ENCODE assay signal across 1 cellular context in the genomic region with DNA sequence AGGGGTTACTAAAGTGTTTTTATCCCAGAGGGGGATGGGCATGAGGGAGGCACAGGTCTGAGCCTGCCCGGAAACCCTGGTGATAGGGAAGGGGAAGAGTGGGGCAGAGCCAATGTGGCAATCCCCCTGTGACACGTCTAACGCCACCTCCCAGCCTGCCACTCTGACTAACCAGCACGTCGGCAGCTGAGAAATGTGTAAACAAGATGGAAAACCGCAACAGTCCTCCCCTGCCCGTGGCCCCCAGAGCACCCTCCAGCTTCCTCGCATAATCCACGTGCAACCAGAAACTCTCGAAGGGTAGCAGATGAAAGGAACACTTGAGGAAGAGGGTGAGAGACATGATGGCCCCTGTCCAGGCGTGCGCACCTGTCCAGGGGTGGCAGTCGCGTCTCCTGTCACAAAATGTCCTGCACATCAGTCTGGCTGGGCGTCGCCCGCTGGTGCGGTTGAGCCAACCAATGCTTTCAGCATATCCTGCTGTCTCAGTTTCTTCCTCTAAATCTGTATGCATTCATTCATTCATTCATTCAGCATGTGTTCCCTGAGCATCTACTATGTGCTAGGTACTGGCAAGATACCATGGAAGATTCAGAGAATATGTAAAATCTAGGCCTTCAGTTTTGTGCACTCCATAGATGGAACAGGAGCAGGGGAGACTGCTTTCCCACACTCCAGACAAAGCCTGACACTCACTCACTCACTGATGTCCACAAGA.
TF ChIP-seq lines count a peak whose summit lies in the region.

No MANE protein-coding gene starts in this region.

TF ChIP-seq in H1, 55 proteins besides CTCF, POLR2A, EP300 and RAD21:
- TF ChIP-seq, protein P1, sequence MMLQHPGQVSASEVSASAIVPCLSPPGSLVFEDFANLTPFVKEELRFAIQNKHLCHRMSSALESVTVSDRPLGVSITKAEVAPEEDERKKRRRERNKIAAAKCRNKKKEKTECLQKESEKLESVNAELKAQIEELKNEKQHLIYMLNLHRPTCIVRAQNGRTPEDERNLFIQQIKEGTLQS (IDR thresholded peaks at IDR 0.05; ENCODE audit: insufficient read depth, low read depth, low read length) = no peak
- no peak for TF ChIP-seq POU5F1 (IDR thresholded peaks at IDR 0.05; ENCODE audit: low read depth, low read length)
- TF ChIP-seq SRF (IDR thresholded peaks at IDR 0.05; ENCODE audit: low read depth, low read length) = no peak
- TF ChIP-seq, protein P2, sequence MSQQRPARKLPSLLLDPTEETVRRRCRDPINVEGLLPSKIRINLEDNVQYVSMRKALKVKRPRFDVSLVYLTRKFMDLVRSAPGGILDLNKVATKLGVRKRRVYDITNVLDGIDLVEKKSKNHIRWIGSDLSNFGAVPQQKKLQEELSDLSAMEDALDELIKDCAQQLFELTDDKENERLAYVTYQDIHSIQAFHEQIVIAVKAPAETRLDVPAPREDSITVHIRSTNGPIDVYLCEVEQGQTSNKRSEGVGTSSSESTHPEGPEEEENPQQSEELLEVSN (IDR thresholded peaks at IDR 0.05) = no peak
- TF ChIP-seq CBX5 (IDR thresholded peaks at IDR 0.05; ENCODE audit: low read depth, low read length) = no peak
- no peak for TF ChIP-seq NRF1 (IDR thresholded peaks at IDR 0.05; ENCODE audit: low read depth, low read length)
- no peak for TF ChIP-seq GTF2F1 (IDR thresholded peaks at IDR 0.05; ENCODE audit: borderline replicate concordance, low read depth, low read length)
- TF ChIP-seq EGR1 (IDR thresholded peaks at IDR 0.05; ENCODE audit: borderline replicate concordance, low read depth, low read length) = no peak
- TF ChIP-seq SP4 (IDR thresholded peaks at IDR 0.05; ENCODE audit: low read length) = no peak
- TF ChIP-seq RFX5 (IDR thresholded peaks at IDR 0.05; ENCODE audit: borderline replicate concordance, low read depth, low read length) = no peak
- TF ChIP-seq NANOG (IDR thresholded peaks at IDR 0.05; ENCODE audit: insufficient read depth, low read depth, low read length, poor library complexity, severe bottlenecking) = no peak
